ENCODE assay signal across 1 cellular context in genomic region chr11:67006029-67006884, GRCh38.
TF ChIP-seq lines count a peak whose summit lies in the region.

No MANE protein-coding gene starts in this region.

TF ChIP-seq in K562, 482 proteins besides CTCF, POLR2A, EP300 and RAD21 (continued from another document and continues in another):
- TF ChIP-seq ZNF280B (CRISPR knock-in tag; IDR thresholded peaks at IDR 0.05) (no peak), ZNF347 (CRISPR knock-in tag; IDR thresholded peaks at IDR 0.05; ENCODE audit: low read depth) (no peak), ZNF134 (CRISPR knock-in tag; conservative IDR thresholded peaks at IDR 0.05) (no peak), FOXA3 (CRISPR knock-in tag; conservative IDR thresholded peaks at IDR 0.05 in 1 of 2, IDR thresholded peaks at IDR 0.05 in 1 of 2) (no peak), CEBPB (tag; IDR thresholded peaks at IDR 0.05) (peak; percentile 28; the same call in 1 of the 2 replicates), HDAC6 (IDR thresholded peaks at IDR 0.05; ENCODE audit: low read depth, low read length) (no peak), KAT8 (IDR thresholded peaks at IDR 0.05; ENCODE audit: low read depth) (0 out of 2 replicates have a peak, but pooled peaks have one; percentile 52), COPS2 (conservative IDR thresholded peaks at IDR 0.05) (no peak), ZNF311 (CRISPR knock-in tag; IDR thresholded peaks at IDR 0.05) (0 out of 2 replicates have a peak, but pooled peaks have one; percentile 12), ZNF165 (CRISPR knock-in tag; IDR thresholded peaks at IDR 0.05; ENCODE audit: borderline replicate concordance) (no peak), HMG20A (CRISPR knock-in tag; conservative IDR thresholded peaks at IDR 0.05) (no peak), ZNF592 (IDR thresholded peaks at IDR 0.05) (no peak), MYBL2 (IDR thresholded peaks at IDR 0.05; ENCODE audit: low read depth) (no peak), MYBL2 (CRISPR knock-in tag; IDR thresholded peaks at IDR 0.05; ENCODE audit: borderline replicate concordance) (no peak), SREBF1 (IDR thresholded peaks at IDR 0.05; ENCODE audit: borderline replicate concordance, low read depth, low read length) (peak; percentile 69; the same call in 1 of the 2 replicates), STAG1 (CRISPR knock-in tag; IDR thresholded peaks at IDR 0.05; ENCODE audit: borderline replicate concordance) (no peak), ZNF778 (CRISPR knock-in tag; IDR thresholded peaks at IDR 0.05) (no peak), NR2F6 (CRISPR knock-in tag; IDR thresholded peaks at IDR 0.05) (no peak), ZFP91 (CRISPR knock-in tag; IDR thresholded peaks at IDR 0.05) (no peak), ZNF584 (CRISPR knock-in tag; IDR thresholded peaks at IDR 0.05; ENCODE audit: low read depth) (peak; percentile 43; the same call in 1 of the 2 replicates), MAFF (IDR thresholded peaks at IDR 0.05; ENCODE audit: low read length) (no peak), ZFX (CRISPR knock-in tag; IDR thresholded peaks at IDR 0.05) (no peak), ZC3H11A (IDR thresholded peaks at IDR 0.05; ENCODE audit: low read depth, low read length) (no peak), U2AF1 (optimal IDR thresholded peaks at IDR 0.05; ENCODE audit: low read depth, low read length) (no peak), ZNF76 (CRISPR knock-in tag; IDR thresholded peaks at IDR 0.05; ENCODE audit: borderline replicate concordance) (no peak), PHF21A (IDR thresholded peaks at IDR 0.05; ENCODE audit: borderline replicate concordance, low read depth) (no peak), NFIC (IDR thresholded peaks at IDR 0.05) (no peak), BMI1 (IDR thresholded peaks at IDR 0.05; ENCODE audit: low read length) (no peak), SRSF7 (optimal IDR thresholded peaks at IDR 0.05; ENCODE audit: low read depth, low read length) (no peak), CHCHD3 (CRISPR knock-in tag; IDR thresholded peaks at IDR 0.05) (no peak), E2F6 (IDR thresholded peaks at IDR 0.05; ENCODE audit: borderline replicate concordance in 1 of 2, extremely low read depth in 1 of 2, insufficient read depth in 1 of 2, insufficient read length in 1 of 2, low read depth in 1 of 2, low read length in 1 of 2, poor library complexity in 1 of 2, severe bottlenecking in 1 of 2) (no peak), ZKSCAN8 (CRISPR knock-in tag; IDR thresholded peaks at IDR 0.05) (no peak), CC2D1A (IDR thresholded peaks at IDR 0.05) (no peak), KLF16 (IDR thresholded peaks at IDR 0.05) (no peak), TEAD2 (tag; IDR thresholded peaks at IDR 0.05) (0 out of 2 replicates have a peak, but pooled peaks have one; percentile 30), ZBTB1 (CRISPR knock-in tag; IDR thresholded peaks at IDR 0.05; ENCODE audit: borderline replicate concordance, low read depth) (no peak), SMAD4 (CRISPR knock-in tag; conservative IDR thresholded peaks at IDR 0.05) (no peak), FOXK2 (conservative IDR thresholded peaks at IDR 0.05 in 1 of 2, IDR thresholded peaks at IDR 0.05 in 1 of 2; ENCODE audit: low read depth in 2 of 2) (0 out of 4 replicates have a peak, but pooled peaks of 1 of the 2 experiments have one; percentile 20), RFX7 (CRISPR knock-in tag; IDR thresholded peaks at IDR 0.05) (no peak), NFRKB (IDR thresholded peaks at IDR 0.05; ENCODE audit: low read depth) (peak; percentile 88), PURB (CRISPR knock-in tag; IDR thresholded peaks at IDR 0.05; ENCODE audit: low read depth) (no peak)
- TF ChIP-seq, protein P1, sequence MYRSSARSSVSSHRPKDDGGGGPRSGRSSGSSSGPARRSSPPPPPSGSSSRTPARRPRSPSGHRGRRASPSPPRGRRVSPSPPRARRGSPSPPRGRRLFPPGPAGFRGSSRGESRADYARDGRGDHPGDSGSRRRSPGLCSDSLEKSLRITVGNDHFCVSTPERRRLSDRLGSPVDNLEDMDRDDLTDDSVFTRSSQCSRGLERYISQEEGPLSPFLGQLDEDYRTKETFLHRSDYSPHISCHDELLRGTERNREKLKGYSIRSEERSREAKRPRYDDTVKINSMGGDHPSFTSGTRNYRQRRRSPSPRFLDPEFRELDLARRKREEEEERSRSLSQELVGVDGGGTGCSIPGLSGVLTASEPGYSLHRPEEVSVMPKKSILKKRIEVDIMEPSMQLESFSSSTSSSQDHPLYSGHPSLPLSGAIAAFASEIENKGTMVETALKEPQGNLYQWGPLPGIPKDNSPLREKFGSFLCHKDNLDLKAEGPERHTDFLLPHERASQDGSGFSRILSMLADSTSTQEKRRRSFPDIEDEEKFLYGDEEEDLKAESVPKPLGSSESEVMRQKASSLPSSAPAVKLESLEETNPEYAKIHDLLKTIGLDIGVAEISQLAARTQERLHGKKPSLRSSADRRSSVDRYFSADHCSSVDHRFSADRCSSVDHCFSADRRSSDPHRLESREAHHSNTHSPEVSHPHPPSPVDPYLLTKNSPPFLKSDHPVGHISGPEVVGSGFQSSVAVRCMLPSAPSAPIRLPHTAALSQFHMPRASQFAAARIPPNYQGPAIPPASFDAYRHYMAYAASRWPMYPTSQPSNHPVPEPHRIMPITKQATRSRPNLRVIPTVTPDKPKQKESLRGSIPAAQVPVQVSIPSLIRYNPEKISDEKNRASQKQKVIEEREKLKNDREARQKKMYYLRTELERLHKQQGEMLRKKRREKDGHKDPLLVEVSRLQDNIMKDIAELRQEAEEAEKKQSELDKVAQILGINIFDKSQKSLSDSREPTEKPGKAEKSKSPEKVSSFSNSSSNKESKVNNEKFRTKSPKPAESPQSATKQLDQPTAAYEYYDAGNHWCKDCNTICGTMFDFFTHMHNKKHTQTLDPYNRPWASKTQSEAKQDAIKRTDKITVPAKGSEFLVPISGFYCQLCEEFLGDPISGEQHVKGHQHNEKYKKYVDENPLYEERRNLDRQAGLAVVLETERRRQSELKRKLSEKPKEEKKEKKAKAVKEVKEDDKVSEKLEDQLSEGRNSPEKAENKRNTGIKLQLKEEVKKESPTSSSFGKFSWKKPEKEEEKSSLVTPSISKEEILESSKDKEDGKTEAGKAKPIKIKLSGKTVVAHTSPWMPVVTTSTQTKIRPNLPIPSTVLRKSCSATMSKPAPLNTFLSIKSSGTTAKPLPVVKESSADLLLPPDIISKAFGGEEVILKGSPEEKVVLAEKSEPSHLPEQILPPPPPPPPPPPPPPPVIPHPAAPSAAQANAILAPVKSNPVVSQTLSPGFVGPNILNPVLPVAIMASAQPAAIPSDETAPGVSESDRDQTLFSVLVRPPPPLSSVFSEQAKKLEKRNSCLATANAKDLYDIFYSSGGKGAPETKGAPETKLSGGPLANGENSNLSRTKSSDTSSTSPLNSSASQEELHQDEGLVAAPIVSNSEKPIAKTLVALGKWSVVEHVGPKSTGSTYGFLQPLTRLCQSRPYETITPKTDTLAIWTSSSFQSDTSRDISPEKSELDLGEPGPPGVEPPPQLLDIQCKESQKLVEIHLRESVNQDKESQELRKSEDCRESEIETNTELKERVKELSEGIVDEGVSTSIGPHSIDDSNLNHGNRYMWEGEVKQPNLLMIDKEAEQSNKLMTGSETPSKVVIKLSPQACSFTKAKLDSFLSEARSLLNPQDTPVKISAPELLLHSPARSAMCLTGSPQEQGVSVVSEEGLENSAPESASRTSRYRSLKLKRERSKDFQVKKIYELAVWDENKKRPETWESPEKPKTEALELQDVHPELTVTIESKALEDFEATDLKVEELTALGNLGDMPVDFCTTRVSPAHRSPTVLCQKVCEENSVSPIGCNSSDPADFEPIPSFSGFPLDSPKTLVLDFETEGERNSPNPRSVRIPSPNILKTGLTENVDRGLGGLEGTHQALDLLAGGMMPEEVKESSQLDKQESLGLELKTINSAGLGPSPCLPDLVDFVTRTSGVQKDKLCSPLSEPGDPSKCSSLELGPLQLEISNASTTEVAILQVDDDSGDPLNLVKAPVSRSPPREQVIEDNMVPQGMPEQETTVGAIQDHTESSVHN (IDR thresholded peaks at IDR 0.05; ENCODE audit: borderline replicate concordance in 1 of 2, low read depth in 1 of 2), result no peak
- TF ChIP-seq, protein P2, sequence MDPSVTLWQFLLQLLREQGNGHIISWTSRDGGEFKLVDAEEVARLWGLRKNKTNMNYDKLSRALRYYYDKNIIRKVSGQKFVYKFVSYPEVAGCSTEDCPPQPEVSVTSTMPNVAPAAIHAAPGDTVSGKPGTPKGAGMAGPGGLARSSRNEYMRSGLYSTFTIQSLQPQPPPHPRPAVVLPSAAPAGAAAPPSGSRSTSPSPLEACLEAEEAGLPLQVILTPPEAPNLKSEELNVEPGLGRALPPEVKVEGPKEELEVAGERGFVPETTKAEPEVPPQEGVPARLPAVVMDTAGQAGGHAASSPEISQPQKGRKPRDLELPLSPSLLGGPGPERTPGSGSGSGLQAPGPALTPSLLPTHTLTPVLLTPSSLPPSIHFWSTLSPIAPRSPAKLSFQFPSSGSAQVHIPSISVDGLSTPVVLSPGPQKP (CRISPR knock-in tag; IDR thresholded peaks at IDR 0.05), result no peak
- TF ChIP-seq, protein P3, sequence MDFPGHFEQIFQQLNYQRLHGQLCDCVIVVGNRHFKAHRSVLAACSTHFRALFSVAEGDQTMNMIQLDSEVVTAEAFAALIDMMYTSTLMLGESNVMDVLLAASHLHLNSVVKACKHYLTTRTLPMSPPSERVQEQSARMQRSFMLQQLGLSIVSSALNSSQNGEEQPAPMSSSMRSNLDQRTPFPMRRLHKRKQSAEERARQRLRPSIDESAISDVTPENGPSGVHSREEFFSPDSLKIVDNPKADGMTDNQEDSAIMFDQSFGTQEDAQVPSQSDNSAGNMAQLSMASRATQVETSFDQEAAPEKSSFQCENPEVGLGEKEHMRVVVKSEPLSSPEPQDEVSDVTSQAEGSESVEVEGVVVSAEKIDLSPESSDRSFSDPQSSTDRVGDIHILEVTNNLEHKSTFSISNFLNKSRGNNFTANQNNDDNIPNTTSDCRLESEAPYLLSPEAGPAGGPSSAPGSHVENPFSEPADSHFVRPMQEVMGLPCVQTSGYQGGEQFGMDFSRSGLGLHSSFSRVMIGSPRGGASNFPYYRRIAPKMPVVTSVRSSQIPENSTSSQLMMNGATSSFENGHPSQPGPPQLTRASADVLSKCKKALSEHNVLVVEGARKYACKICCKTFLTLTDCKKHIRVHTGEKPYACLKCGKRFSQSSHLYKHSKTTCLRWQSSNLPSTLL (IDR thresholded peaks at IDR 0.05), result no peak
- TF ChIP-seq, protein P4, sequence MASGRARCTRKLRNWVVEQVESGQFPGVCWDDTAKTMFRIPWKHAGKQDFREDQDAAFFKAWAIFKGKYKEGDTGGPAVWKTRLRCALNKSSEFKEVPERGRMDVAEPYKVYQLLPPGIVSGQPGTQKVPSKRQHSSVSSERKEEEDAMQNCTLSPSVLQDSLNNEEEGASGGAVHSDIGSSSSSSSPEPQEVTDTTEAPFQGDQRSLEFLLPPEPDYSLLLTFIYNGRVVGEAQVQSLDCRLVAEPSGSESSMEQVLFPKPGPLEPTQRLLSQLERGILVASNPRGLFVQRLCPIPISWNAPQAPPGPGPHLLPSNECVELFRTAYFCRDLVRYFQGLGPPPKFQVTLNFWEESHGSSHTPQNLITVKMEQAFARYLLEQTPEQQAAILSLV (tag; IDR thresholded peaks at IDR 0.05), result no peak
